18 cellular contexts compared by ENCODE assay signal in genomic region chr1:188062456-188062855, GRCh38.
A peak's percentile ranks its signal among the peaks of the same experiment; 100 is the strongest.
DNase-seq lines count a peak whose midpoint lies in the region; ATAC-seq and TF ChIP-seq lines count a peak whose summit lies in the region.
"Had no signal": no experiment of that assay in that cellular context is flagged by ENCODE, and none has a peak within 500 bp of the region (broad histone marks: within the 10 kb centered on the region; RNA-seq: fewer than 3 reads in every experiment).

No MANE protein-coding gene starts in this region.

- H3K4me3 ChIP-seq in retinal pigment epithelial cell (ENCODE audit: low read length): no peak overlapping the region
- H3K4me3 ChIP-seq: BLaER1 had no signal

- no peak for TF ChIP-seq CTCF in retinal pigment epithelial cell (conservative IDR thresholded peaks at IDR 0.05; ENCODE audit: low read depth, low read length)

- ATAC-seq in GM21619 (IDR thresholded peaks at IDR 0.05; ENCODE audit: unreplicated experiment) (no peak), HG02981 (IDR thresholded peaks at IDR 0.05; ENCODE audit: unreplicated experiment) (no peak)
- ATAC-seq: HepG2 had no signal

- DNase-seq in HCEC 1CT (peak; percentile 21), amniotic epithelial cell (ENCODE audit: low read depth) (peak; percentile 80), dedifferentiated amniotic fluid mesenchymal stem cell (ENCODE audit: extremely low spot score) (peak; percentile 27), retinal pigment epithelial cell (ENCODE audit: low read depth) (peak; percentile 1), pons (ENCODE audit: low spot score) (no peak)
- DNase-seq: Calu3; CD4-positive, alpha-beta memory T cell; NCI-H1092; NCI-H2081 treated with DMSO at 0.1 percent for 48 hours; NCI-H524; NCI-H82; OCI-M1; SHP77; SK-N-SH had no signal
